In the genomic region with DNA sequence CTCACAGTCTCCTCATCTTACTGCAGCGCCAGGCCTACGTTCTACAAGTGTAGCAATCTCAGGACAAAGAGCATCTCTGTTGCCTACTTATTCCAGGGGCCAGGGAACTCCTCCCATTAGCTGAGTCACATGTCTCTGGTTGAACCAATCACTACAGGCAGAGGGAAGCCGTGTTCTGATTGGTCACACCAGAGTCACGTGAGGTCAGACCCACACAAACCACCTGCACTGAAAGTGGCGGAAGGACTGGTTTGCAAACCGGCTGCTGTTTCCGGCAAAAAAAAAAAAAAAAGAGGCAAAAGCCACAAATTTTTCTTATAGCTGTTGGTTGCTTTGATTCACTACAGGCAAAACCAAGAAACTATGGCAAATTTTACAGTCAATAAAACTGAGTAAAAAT, we compare ENCODE assay signal across 1 cellular context.
TF ChIP-seq lines count a peak whose summit lies in the region.

No MANE protein-coding gene starts in this region.

TF ChIP-seq in K562, 482 proteins besides CTCF, POLR2A, EP300 and RAD21 (continued from another document):
- TF ChIP-seq, protein P1, sequence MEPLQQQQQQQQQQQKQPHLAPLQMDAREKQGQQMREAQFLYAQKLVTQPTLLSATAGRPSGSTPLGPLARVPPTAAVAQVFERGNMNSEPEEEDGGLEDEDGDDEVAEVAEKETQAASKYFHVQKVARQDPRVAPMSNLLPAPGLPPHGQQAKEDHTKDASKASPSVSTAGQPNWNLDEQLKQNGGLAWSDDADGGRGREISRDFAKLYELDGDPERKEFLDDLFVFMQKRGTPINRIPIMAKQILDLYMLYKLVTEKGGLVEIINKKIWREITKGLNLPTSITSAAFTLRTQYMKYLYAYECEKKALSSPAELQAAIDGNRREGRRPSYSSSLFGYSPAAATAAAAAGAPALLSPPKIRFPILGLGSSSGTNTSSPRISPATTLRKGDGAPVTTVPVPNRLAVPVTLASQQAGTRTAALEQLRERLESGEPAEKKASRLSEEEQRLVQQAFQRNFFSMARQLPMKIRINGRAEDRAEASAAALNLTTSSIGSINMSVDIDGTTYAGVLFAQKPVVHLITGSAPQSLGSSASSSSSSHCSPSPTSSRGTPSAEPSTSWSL (CRISPR knock-in tag; IDR thresholded peaks at IDR 0.05; ENCODE audit: borderline replicate concordance) = no peak
- TF ChIP-seq ZNF384 (IDR thresholded peaks at IDR 0.05; ENCODE audit: low read depth, low read length) = peak; percentile 55; the same call in 1 of the 2 replicates
- no peak for TF ChIP-seq ZNF398 (CRISPR knock-in tag; IDR thresholded peaks at IDR 0.05)
- peak in 1 of 2 experiments; percentile 10 for TF ChIP-seq E2F6 (IDR thresholded peaks at IDR 0.05; ENCODE audit: borderline replicate concordance in 1 of 2, extremely low read depth in 1 of 2, insufficient read depth in 1 of 2, insufficient read length in 1 of 2, low read depth in 1 of 2, low read length in 1 of 2, poor library complexity in 1 of 2, severe bottlenecking in 1 of 2)
- TF ChIP-seq CC2D1A (IDR thresholded peaks at IDR 0.05) = 0 out of 2 replicates have a peak, but pooled peaks have one; percentile 22
- TF ChIP-seq L3MBTL2 (IDR thresholded peaks at IDR 0.05) = peak; percentile 59; the same call in 1 of the 2 replicates
